Comparison of ENCODE assay signal across 21 cellular contexts in genomic region chr10:103510046-103510685, GRCh38. TPM values are rescaled to one million over a fixed set of nuclear protein-coding genes. Genes with fewer than 3 reads are reported as not detected.
DNase-seq lines count a peak whose midpoint lies in the region; ATAC-seq and TF ChIP-seq lines count a peak whose summit lies in the region.
"Had no signal": no experiment of that assay in that cellular context is flagged by ENCODE, and none has a peak within 500 bp of the region (broad histone marks: within the 10 kb centered on the region; RNA-seq: fewer than 3 reads in every experiment).

No MANE protein-coding gene starts in this region.

- no peak overlapping the region for H2AFZ ChIP-seq in H9 (ENCODE audit: low read length)

- no peaks in the 10 kb centered on the region for H3K4me1 ChIP-seq in H9 (ENCODE audit: insufficient read depth, low read length)
- H3K4me1 ChIP-seq: HAP-1 had no signal

- peaks cover 6 to 16% of the 10 kb centered on the region in 2 experiments for H3K4me1 Mint-ChIP-seq in H9
- H3K4me1 Mint-ChIP-seq in CD4-positive, alpha-beta T cell (ENCODE audit: low read depth): no peaks in the 10 kb centered on the region
- H3K4me1 Mint-ChIP-seq: CD8-positive, alpha-beta memory T cell had no signal

- no peak overlapping the region for H4K91ac ChIP-seq in H9 (ENCODE audit: insufficient read length, low read depth, low read length)

- H3K23ac ChIP-seq in H9 (ENCODE audit: insufficient read length, low read depth, low read length): no peak overlapping the region

- no peaks in the 10 kb centered on the region for H3K79me2 ChIP-seq in H9 (ENCODE audit: insufficient read depth, low read length)

- H3K9me3 Mint-ChIP-seq in H9: no peaks in the 10 kb centered on the region
- no peaks in the 10 kb centered on the region for H3K9me3 Mint-ChIP-seq in CD4-positive, alpha-beta T cell
- H3K9me3 Mint-ChIP-seq: CD8-positive, alpha-beta memory T cell had no signal

- no peaks in the 10 kb centered on the region; the same call in none of the 2 replicates for H3K27me3 Mint-ChIP-seq in H9 (ENCODE audit: low read depth)
- peaks cover 7% of the 10 kb centered on the region for H3K27me3 Mint-ChIP-seq in CD4-positive, alpha-beta T cell

- H2BK20ac ChIP-seq in H9 (ENCODE audit: low read depth, low read length, poor library complexity, severe bottlenecking): no peak overlapping the region

- no peak overlapping the region for H3K4ac ChIP-seq in H9 (ENCODE audit: low read depth, low read length)

- H3K9me3 ChIP-seq in H9 (ENCODE audit: control insufficient read depth, low read depth, low read length): no peaks in the 10 kb centered on the region
- no peaks in the 10 kb centered on the region for H3K9me3 ChIP-seq in CD4-positive, alpha-beta T cell (ENCODE audit: control insufficient read depth, low read length)
- H3K9me3 ChIP-seq: BLaER1 treated with 17β-estradiol and CSF1 and Interleukin-3, amounts not matched to agents 10 nM and 100 nM; HAP-1 had no signal

- no peak overlapping the region for H2BK5ac ChIP-seq in H9 (ENCODE audit: insufficient read length, low read length)

- H3K27ac Mint-ChIP-seq in H9: no peak overlapping the region
- H3K27ac Mint-ChIP-seq in CD4-positive, alpha-beta T cell: no peak overlapping the region
- H3K27ac Mint-ChIP-seq: CD8-positive, alpha-beta memory T cell had no signal

- no peak overlapping the region for H3K4me3 Mint-ChIP-seq in H9
- no peak overlapping the region for H3K4me3 Mint-ChIP-seq in CD4-positive, alpha-beta T cell
- H3K4me3 Mint-ChIP-seq: CD8-positive, alpha-beta memory T cell had no signal

- no peak overlapping the region for H2BK12ac ChIP-seq in H9 (ENCODE audit: insufficient read length, low read depth, low read length)

- no peak overlapping the region for H4K8ac ChIP-seq in H9 (replicated peaks; ENCODE audit: insufficient read length, low read depth, low read length)

- H4K20me1 ChIP-seq in H9 (ENCODE audit: control insufficient read depth, insufficient read depth, insufficient read length): no peaks in the 10 kb centered on the region

- WGBS in H9 (ENCODE audit: extremely low coverage, insufficient read length, low lambda C conversion rate): no CpG with 5 or more reads among the region's 8 CpGs

- H2BK15ac ChIP-seq in H9 (ENCODE audit: low read depth, low read length): no peak overlapping the region

- H3K23me2 ChIP-seq in H9 (ENCODE audit: insufficient read length, low read depth, low read length, poor library complexity, severe bottlenecking): no peaks in the 10 kb centered on the region

- no peaks in the 10 kb centered on the region for H3K79me1 ChIP-seq in H9 (ENCODE audit: insufficient read depth, low read depth, low read length, poor library complexity, severe bottlenecking)

- no peaks in the 10 kb centered on the region for H3K36me3 Mint-ChIP-seq in H9 (ENCODE audit: insufficient read depth in 1 of 3, low read depth in 3 of 3)
- H3K36me3 Mint-ChIP-seq in CD4-positive, alpha-beta T cell (ENCODE audit: low read depth): no peaks in the 10 kb centered on the region
- H3K36me3 Mint-ChIP-seq: CD8-positive, alpha-beta memory T cell had no signal

- no peak overlapping the region for H3K9ac ChIP-seq in H9 (ENCODE audit: extremely low read depth, insufficient read length, low read length)
- H3K9ac ChIP-seq: BLaER1 treated with 17β-estradiol and CSF1 and Interleukin-3, amounts not matched to agents 10 nM and 100 nM had no signal

- H3K27me3 ChIP-seq in H9 (ENCODE audit: insufficient read depth, low read length): no peaks in the 10 kb centered on the region
- no peaks in the 10 kb centered on the region for H3K27me3 ChIP-seq in CD4-positive, alpha-beta T cell (ENCODE audit: control insufficient read depth, insufficient read depth, low read length)
- H3K27me3 ChIP-seq: BLaER1 treated with 17β-estradiol and CSF1 and Interleukin-3, amounts not matched to agents 10 nM and 100 nM had no signal

- intact Hi-C loops in CD4-positive, alpha-beta T cell (cut with DNase I, micrococcal nuclease): no loop called here

- DNase-seq in AG20443 (ENCODE audit: low spot score) (peak; percentile 3), H9 (peak; percentile 19), ecto neural progenitor cell (ENCODE audit: low spot score) (peak; percentile 28), NCI-H774 (lab: John Stamatoyannopoulos, UW) (no peak), RWPE1 (ENCODE audit: low spot score) (no peak)
- peak; percentile 10 for DNase-seq in stimulated activated CD8-positive, alpha-beta memory T cell treated with anti-CD3 and anti-CD28 coated beads, Interleukin-4, amount 100 ng/mL, for 48 hours
- DNase-seq in CD4-positive, alpha-beta T cell: no peak
- DNase-seq: CD8-positive, alpha-beta memory T cell; MM.1S; NCI-H1092; NCI-H1436 treated with DMSO at 0.1 percent for 48 hours; NCI-H2029 treated with DMSO at 0.1 percent for 48 hours; NCI-H2171 treated with DMSO at 0.1 percent for 48 hours; NCI-H446 treated with DMSO at 0.1 percent for 48 hours; NCI-H69; Right ventricle myocardium superior had no signal

- no peak for TF ChIP-seq CTCF in H9 (conservative IDR thresholded peaks at IDR 0.05)
- no peak for TF ChIP-seq CTCF in CD4-positive, alpha-beta T cell (IDR thresholded peaks at IDR 0.05)
- TF ChIP-seq CTCF in RWPE1 (conservative IDR thresholded peaks at IDR 0.05; ENCODE audit: low read depth): no peak

- H3K27ac ChIP-seq in H9 (ENCODE audit: insufficient read length, low read depth, low read length) (no peak overlapping the region), RWPE1 (no peak overlapping the region)
- H3K27ac ChIP-seq in CD4-positive, alpha-beta T cell (ENCODE audit: low read depth, low read length): no peak overlapping the region
- H3K27ac ChIP-seq: BLaER1 treated with 17β-estradiol and CSF1 and Interleukin-3, amounts not matched to agents 10 nM and 100 nM had no signal

- H3K4me2 ChIP-seq in H9 (ENCODE audit: insufficient read depth, insufficient read length, low read length): no peak overlapping the region
- H3K4me2 ChIP-seq: BLaER1 treated with 17β-estradiol and CSF1 and Interleukin-3, amounts not matched to agents 10 nM and 100 nM had no signal

- no peak overlapping the region for H3T11ph ChIP-seq in H9 (ENCODE audit: low read length)

- H3K18ac ChIP-seq in H9 (ENCODE audit: insufficient read length, low read depth, low read length): no peak overlapping the region

- no peak overlapping the region for H3K56ac ChIP-seq in H9 (ENCODE audit: insufficient read length, low read depth, low read length)

- no peak overlapping the region for H2AK5ac ChIP-seq in H9 (ENCODE audit: insufficient read length, low read length)

- CTCF ChIA-PET in CD4-positive, alpha-beta T cell (lab: Charles Lee): no interaction called here
- CTCF ChIA-PET in RWPE1 (lab: Yijun Ruan, JAX): interaction anchor here (0.5 to 1.9 kb wide), 2 partner anchors 32 to 54 kb away, joined by 3 to 5 read pairs; no protein-coding TSS in a partner anchor

- no peak overlapping the region for H2BK120ac ChIP-seq in H9 (ENCODE audit: low read depth, low read length, poor library complexity, severe bottlenecking)

- no peak overlapping the region for H4K5ac ChIP-seq in H9 (ENCODE audit: insufficient read length, low read depth, low read length)

- POLR2A ChIA-PET in CD4-positive, alpha-beta T cell (lab: Charles Lee): no interaction called here
- POLR2A ChIA-PET in RWPE1 (lab: Yijun Ruan, JAX; ENCODE audit: low non-redundant PET): no interaction called here

- no peak for ATAC-seq in CD4-positive, alpha-beta T cell (ENCODE audit: poor library complexity)

- no peak overlapping the region for H3K14ac ChIP-seq in H9 (ENCODE audit: insufficient read depth, low read length)

RNA-seq across cellular contexts. Expression of gene NEURL1, which starts 16.7 kb away (rescaled TPM):
- total RNA-seq in H9 (2021): 0.92 and 1.2 TPM in 2 replicates
- 1 to 10 TPM in 1 of 2 experiments, under 1 TPM in 1; 0.85 to 1.1 TPM for total RNA-seq in CD4-positive, alpha-beta T cell

RNA-seq across cellular contexts. Expression of gene CALHM3, which starts 31.1 kb away (rescaled TPM):
- not detected in 2 replicates for total RNA-seq in H9 (2021)
- not detected for total RNA-seq in CD4-positive, alpha-beta T cell
- total RNA-seq: A673; CD8-positive, alpha-beta memory T cell; LHCN-M2; OCI-LY7; Right ventricle myocardium superior had no signal

RNA-seq across cellular contexts. Expression of gene CALHM1, which starts 51.5 kb away (rescaled TPM):
- 0.07 and 0.13 TPM in 2 replicates for total RNA-seq in H9 (2021)
- total RNA-seq in CD4-positive, alpha-beta T cell: not detected
- total RNA-seq: A673; CD8-positive, alpha-beta memory T cell; LHCN-M2; Right ventricle myocardium superior had no signal

RNA-seq across cellular contexts. Expression of gene CALHM2, which starts 58.0 kb away (rescaled TPM):
- total RNA-seq in H9 (2021): not detected in 2 replicates
- total RNA-seq in CD4-positive, alpha-beta T cell: 1 to 10 TPM; 3.1 to 4.0 TPM
- total RNA-seq: OCI-LY7 had no signal

Comparison
In these comparisons a context has a peak if more than half of its experiments do, and no peak if none do; other contexts are left out.
1. DNase-seq: peak in AG20443 (single experiment), H9 (single experiment), ecto neural progenitor cell (single experiment) and stimulated activated CD8-positive, alpha-beta memory T cell treated with anti-CD3 and anti-CD28 coated beads, Interleukin-4, amount 100 ng/mL, for 48 hours (single experiment); none in CD4-positive, alpha-beta T cell (0 of 10), NCI-H774 (single experiment) and RWPE1 (single experiment).